In genomic region chr9:136193891-136194279, GRCh38 we compare ENCODE assay signal across 25 cellular contexts. TPM values are rescaled to one million over a fixed set of nuclear protein-coding genes. Genes with fewer than 3 reads are reported as not detected.
DNase-seq lines count a peak whose midpoint lies in the region; ATAC-seq, FAIRE-seq and TF ChIP-seq lines count a peak whose summit lies in the region.
"Had no signal": no experiment of that assay in that cellular context is flagged by ENCODE, and none has a peak within 500 bp of the region (broad histone marks: within the 10 kb centered on the region; RNA-seq: fewer than 3 reads in every experiment).

No MANE protein-coding gene starts in this region.

- no peak overlapping the region for H3K27ac Mint-ChIP-seq in H9
- no peak overlapping the region for H3K27ac Mint-ChIP-seq in chondrocyte (ENCODE audit: unreplicated experiment)
- H3K27ac Mint-ChIP-seq: CD4-positive, alpha-beta T cell had no signal

- no peak overlapping the region for H2AFZ ChIP-seq in H9 (ENCODE audit: low read length)

- no peak overlapping the region for H3K23ac ChIP-seq in H9 (ENCODE audit: insufficient read length, low read depth, low read length)

- no CpG with 5 or more reads among the region's 45 CpGs for WGBS in A549 (ENCODE audit: missing lambda C conversion rate)
- no CpG with 5 or more reads among the region's 45 CpGs for WGBS in H9 (ENCODE audit: extremely low coverage, insufficient read length, low lambda C conversion rate)

- peaks cover 74% of the 10 kb centered on the region for H3K27me3 ChIP-seq in H9 (ENCODE audit: insufficient read depth, low read length)

- H3K9me3 Mint-ChIP-seq in H9 (no peaks in the 10 kb centered on the region), chondrocyte (ENCODE audit: low read depth) (no peaks in the 10 kb centered on the region)
- H3K9me3 Mint-ChIP-seq: CD4-positive, alpha-beta T cell had no signal

- H2BK15ac ChIP-seq in H9 (ENCODE audit: low read depth, low read length), result no peak overlapping the region

- TF ChIP-seq CTCF in A549 (IDR thresholded peaks at IDR 0.05), result no peak
- TF ChIP-seq CTCF in H9 (conservative IDR thresholded peaks at IDR 0.05), result no peak
- no peak for TF ChIP-seq CTCF in chondrocyte (IDR thresholded peaks at IDR 0.05)
- no peak for TF ChIP-seq CTCF in GM10266 (IDR thresholded peaks at IDR 0.05; ENCODE audit: control insufficient read depth, insufficient read depth, low read depth, missing control alignments)

- FAIRE-seq in A549 (lab: Jason Lieb, UNC), result no peak
- FAIRE-seq: GM12892, H54 had no signal

- H3K4me2 ChIP-seq in A549 (peak overlapping the region; percentile 86), H9 (ENCODE audit: insufficient read depth, insufficient read length, low read length) (peak overlapping the region; percentile 14)

- H3K4ac ChIP-seq in H9 (ENCODE audit: low read depth, low read length), result no peak overlapping the region

- TF ChIP-seq POLR2A in A549 (IDR thresholded peaks at IDR 0.05; ENCODE audit: low read length), result no peak

- H3K9me3 ChIP-seq in A549, result no peaks in the 10 kb centered on the region
- H3K9me3 ChIP-seq in H9 (ENCODE audit: control insufficient read depth, low read depth, low read length), result no peaks in the 10 kb centered on the region
- H3K9me3 ChIP-seq in iPS-18c (ENCODE audit: control insufficient read depth, insufficient read depth, low read length), result no peaks in the 10 kb centered on the region

- H3K9ac ChIP-seq in H9 (ENCODE audit: extremely low read depth, insufficient read length, low read length), result no peak overlapping the region

- H3K4me1 ChIP-seq in A549, result peaks cover 17% of the 10 kb centered on the region
- no peaks in the 10 kb centered on the region for H3K4me1 ChIP-seq in H9 (ENCODE audit: insufficient read depth, low read length)

- H3K56ac ChIP-seq in H9 (ENCODE audit: insufficient read length, low read depth, low read length), result no peak overlapping the region

- no peak overlapping the region for H2AK5ac ChIP-seq in H9 (ENCODE audit: insufficient read length, low read length)

- H3K27me3 Mint-ChIP-seq in H9 (ENCODE audit: low read depth) (peaks cover 91% of the 10 kb centered on the region), chondrocyte (ENCODE audit: low read depth) (peaks cover 48% of the 10 kb centered on the region)

- H3K27ac ChIP-seq in A549, result peak overlapping the region in 1 of 2 experiments; percentile 71; a peak in 1 of 6 replicates
- no peak overlapping the region for H3K27ac ChIP-seq in H9 (ENCODE audit: insufficient read length, low read depth, low read length)
- H3K27ac ChIP-seq: HL-60, SK-N-MC had no signal

- H2BK20ac ChIP-seq in H9 (ENCODE audit: low read depth, low read length, poor library complexity, severe bottlenecking), result no peak overlapping the region

- H4K5ac ChIP-seq in H9 (ENCODE audit: insufficient read length, low read depth, low read length), result no peak overlapping the region

- H4K8ac ChIP-seq in H9 (replicated peaks; ENCODE audit: insufficient read length, low read depth, low read length), result no peak overlapping the region

- H2BK120ac ChIP-seq in H9 (ENCODE audit: low read depth, low read length, poor library complexity, severe bottlenecking), result no peak overlapping the region

- H3K23me2 ChIP-seq in H9 (ENCODE audit: insufficient read length, low read depth, low read length, poor library complexity, severe bottlenecking), result peaks cover 5% of the 10 kb centered on the region

- H3T11ph ChIP-seq in H9 (ENCODE audit: low read length), result no peak overlapping the region

- no peak overlapping the region for H3K18ac ChIP-seq in H9 (ENCODE audit: insufficient read length, low read depth, low read length)

- no peaks in the 10 kb centered on the region for H4K20me1 ChIP-seq in H9 (ENCODE audit: control insufficient read depth, insufficient read depth, insufficient read length)

- H3K14ac ChIP-seq in H9 (ENCODE audit: insufficient read depth, low read length), result no peak overlapping the region

- POLR2A ChIA-PET in A549 (lab: Yijun Ruan, JAX), result no interaction called here

- no peak overlapping the region for H2BK5ac ChIP-seq in H9 (ENCODE audit: insufficient read length, low read length)

- TF ChIP-seq EP300 in A549 (IDR thresholded peaks at IDR 0.05), result no peak

- no peaks in the 10 kb centered on the region for H3K79me1 ChIP-seq in H9 (ENCODE audit: insufficient read depth, low read depth, low read length, poor library complexity, severe bottlenecking)

- no peak for TF ChIP-seq RAD21 in A549 (conservative IDR thresholded peaks at IDR 0.05 in 1 of 2, IDR thresholded peaks at IDR 0.05 in 1 of 2)

- H3K4me3 ChIP-seq in A549, result peak overlapping the region; percentile 36
- peak overlapping the region; percentile 3; the same call in 1 of the 2 replicates for H3K4me3 ChIP-seq in iPS-18c (ENCODE audit: insufficient read depth, low read depth, low read length)

- no peak overlapping the region for H4K91ac ChIP-seq in H9 (ENCODE audit: insufficient read length, low read depth, low read length)

- H2BK12ac ChIP-seq in H9 (ENCODE audit: insufficient read length, low read depth, low read length), result no peak overlapping the region

- peak in 1 of 2 experiments; percentile 14; a peak in 3 of 6 replicates for ATAC-seq in A549

- DNase-seq in A549 (ENCODE audit: low read depth in 1 of 2, low spot score in 1 of 2) (no peak), H9 (no peak), chondrocyte (ENCODE audit: low spot score) (no peak), GM10266 (ENCODE audit: extremely low spot score) (no peak), SW 1271 (lab: John Stamatoyannopoulos, UW) (no peak)
- no peak for DNase-seq in activated naive CD4-positive, alpha-beta T cell (lab: John Stamatoyannopoulos, UW)
- DNase-seq: CD4-positive, alpha-beta T cell; EL; MM.1S; NCI-H1092; NCI-H146; NCI-H2029 treated with DMSO at 0.1 percent for 48 hours; NCI-H2171 treated with DMSO at 0.1 percent for 48 hours; NCI-H446 treated with DMSO at 0.1 percent for 48 hours; NK-92 treated with Interleukin-12 subunit alpha and Interleukin-12 subunit beta, amount 100 ng/mL, for 24 hours; SHP77 had no signal

- CTCF ChIA-PET in A549 (lab: Yijun Ruan, JAX), result no interaction called here

- H3K36me3 Mint-ChIP-seq in H9 (ENCODE audit: insufficient read depth in 1 of 3, low read depth in 3 of 3) (no peaks in the 10 kb centered on the region), chondrocyte (ENCODE audit: low read depth) (no peaks in the 10 kb centered on the region)

- no peaks in the 10 kb centered on the region for H3K79me2 ChIP-seq in H9 (ENCODE audit: insufficient read depth, low read length)

- H3K4me3 Mint-ChIP-seq in H9 (peak overlapping the region; percentile 42 to 76; a peak in 4 of 5 replicates), chondrocyte (ENCODE audit: unreplicated experiment) (peak overlapping the region; percentile 25)
- H3K4me3 Mint-ChIP-seq: CD4-positive, alpha-beta T cell had no signal

- peaks cover 14 to 53% of the 10 kb centered on the region in 2 experiments for H3K4me1 Mint-ChIP-seq in H9
- no peaks in the 10 kb centered on the region for H3K4me1 Mint-ChIP-seq in chondrocyte (ENCODE audit: low read depth)

TF ChIP-seq in A549, 52 proteins besides CTCF, POLR2A, EP300 and RAD21:
- TF ChIP-seq MAX (IDR thresholded peaks at IDR 0.05), result peak; percentile 33; the same call in 1 of the 2 replicates
- no peak for TF ChIP-seq CHD4 (IDR thresholded peaks at IDR 0.05; ENCODE audit: borderline replicate concordance)
- TF ChIP-seq MAFK (IDR thresholded peaks at IDR 0.05; ENCODE audit: partially characterized antibody), result no peak
- TF ChIP-seq RARB (CRISPR knock-in tag; IDR thresholded peaks at IDR 0.05), result no peak
- peak; percentile 76; the same call in 1 of the 2 replicates for TF ChIP-seq E2F6 (IDR thresholded peaks at IDR 0.05; ENCODE audit: borderline replicate concordance, low read depth)

RNA-seq across cellular contexts. Expression of gene LHX3, which starts 11.0 kb away (rescaled TPM):
- 0.03 and 0.04 TPM in 2 replicates for polyA plus RNA-seq in A549 (2011; rRNA removed)
- 0.03 TPM in 1 of 2 replicates, not detected in the other for polyA plus RNA-seq in A549 (2012; cell fraction: cytosol; rRNA removed)
- 0.04 and 0.10 TPM in 2 replicates for polyA plus RNA-seq in A549 (2012; cell fraction: nucleus; rRNA removed)
- polyA plus RNA-seq in A549 (2017; fragmentation: RNase III; extraction: RNeasy Plus Mini Kit Qiagen cat#74134 plus additional on column Dnase treatment), result 0.03 to 0.04 TPM in 2 of 3 replicates, not detected in the other
- not detected in 2 replicates for polyA minus RNA-seq in A549 (2011; rRNA and poly(A)+ RNA removed)
- not detected in 2 replicates for total RNA-seq in H9 (2021)
- not detected in 3 replicates for total RNA-seq in chondrocyte
- total RNA-seq: A172, HT1080, LHCN-M2 had no signal
- polyA plus RNA-seq: BJ had no signal

RNA-seq across cellular contexts. Expression of gene QSOX2, which starts 51.7 kb away (rescaled TPM):
- 29.5 and 30.2 TPM in 2 replicates for polyA plus RNA-seq in A549 (2011; rRNA removed)
- 19.5 and 21.6 TPM in 2 replicates for polyA plus RNA-seq in A549 (2012; cell fraction: cytosol; rRNA removed)
- polyA plus RNA-seq in A549 (2012; cell fraction: nucleus; rRNA removed), result 41.9 and 47.6 TPM in 2 replicates
- polyA plus RNA-seq in A549 (2017; fragmentation: RNase III; extraction: RNeasy Plus Mini Kit Qiagen cat#74134 plus additional on column Dnase treatment), result 22.3 to 23.0 TPM (median 22.9 TPM) in 3 replicates
- 15.5 and 16.6 TPM in 2 replicates for polyA minus RNA-seq in A549 (2011; rRNA and poly(A)+ RNA removed)
- total RNA-seq in H9 (2021), result 25.0 and 25.8 TPM in 2 replicates
- 14.3 to 17.1 TPM (median 15.3 TPM) in 3 replicates for total RNA-seq in chondrocyte
